1 cellular context compared by ENCODE assay signal in the genomic region with DNA sequence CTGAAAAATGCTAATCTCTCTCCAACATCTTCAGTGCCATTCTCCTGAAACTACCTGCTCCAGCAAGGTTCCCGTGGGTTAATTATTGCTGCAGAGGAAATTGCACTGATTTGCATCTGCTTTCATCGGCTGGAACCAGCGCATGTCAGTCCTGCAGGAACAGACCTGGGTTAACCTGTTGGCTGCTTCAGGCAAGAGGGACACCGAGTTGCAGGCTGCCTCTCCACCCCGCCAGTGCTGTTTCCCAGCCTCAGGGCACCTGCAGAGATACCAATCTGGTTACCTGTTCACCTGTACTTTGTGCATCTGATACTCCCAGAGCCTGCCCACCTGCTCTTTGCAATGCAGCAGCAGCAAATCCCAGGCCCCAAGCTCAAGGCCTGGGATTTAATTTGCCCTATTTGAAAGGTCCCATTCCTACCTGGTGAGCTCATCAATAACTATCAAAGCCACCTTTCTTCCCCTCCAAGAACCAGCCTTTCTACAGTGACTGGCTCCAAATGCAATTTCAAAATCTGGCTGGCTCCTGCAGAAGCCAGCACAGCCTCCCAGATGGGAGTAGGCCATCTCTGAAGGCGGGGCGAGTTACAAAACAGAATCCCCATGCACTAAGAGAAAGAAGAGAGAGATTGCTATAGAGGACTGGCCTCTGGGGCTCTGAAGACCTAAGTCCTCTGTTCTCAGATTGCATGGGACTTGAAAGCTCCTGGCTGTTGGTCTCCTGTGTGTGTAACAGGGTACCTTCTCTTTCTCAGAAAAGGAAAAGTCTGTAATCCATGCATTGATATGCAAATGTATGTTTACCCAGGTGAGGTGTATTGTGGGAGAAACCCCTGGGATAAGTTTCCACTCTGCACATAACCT.
TF ChIP-seq lines count a peak whose summit lies in the region.

No MANE protein-coding gene starts in this region.

TF ChIP-seq in HCT116, 20 proteins besides CTCF, POLR2A, EP300 and RAD21 (continued from another document):
- TF ChIP-seq JUND (IDR thresholded peaks at IDR 0.05) = no peak
- no peak for TF ChIP-seq TCF7L2 (IDR thresholded peaks at IDR 0.05; ENCODE audit: borderline replicate concordance, extremely low read depth, insufficient read depth, insufficient read length)
- no peak for TF ChIP-seq ZNF274 (IDR thresholded peaks at IDR 0.05; ENCODE audit: low read depth, low read length)
- TF ChIP-seq, protein P1, sequence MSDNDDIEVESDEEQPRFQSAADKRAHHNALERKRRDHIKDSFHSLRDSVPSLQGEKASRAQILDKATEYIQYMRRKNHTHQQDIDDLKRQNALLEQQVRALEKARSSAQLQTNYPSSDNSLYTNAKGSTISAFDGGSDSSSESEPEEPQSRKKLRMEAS (IDR thresholded peaks at IDR 0.05) = no peak
- TF ChIP-seq EZH2phosphoT487 (IDR thresholded peaks at IDR 0.05; ENCODE audit: borderline replicate concordance) = no peak
- TF ChIP-seq POLR2AphosphoS5 (IDR thresholded peaks at IDR 0.05; ENCODE audit: low read depth, low read length) = no peak
- TF ChIP-seq ZFX (IDR thresholded peaks at IDR 0.05) = no peak
- no peak for TF ChIP-seq SRF (IDR thresholded peaks at IDR 0.05; ENCODE audit: low read depth)
- TF ChIP-seq SIN3A (IDR thresholded peaks at IDR 0.05; ENCODE audit: low read depth) = no peak
- no peak for TF ChIP-seq SP1 (IDR thresholded peaks at IDR 0.05; ENCODE audit: low read depth)
- TF ChIP-seq, protein P2, sequence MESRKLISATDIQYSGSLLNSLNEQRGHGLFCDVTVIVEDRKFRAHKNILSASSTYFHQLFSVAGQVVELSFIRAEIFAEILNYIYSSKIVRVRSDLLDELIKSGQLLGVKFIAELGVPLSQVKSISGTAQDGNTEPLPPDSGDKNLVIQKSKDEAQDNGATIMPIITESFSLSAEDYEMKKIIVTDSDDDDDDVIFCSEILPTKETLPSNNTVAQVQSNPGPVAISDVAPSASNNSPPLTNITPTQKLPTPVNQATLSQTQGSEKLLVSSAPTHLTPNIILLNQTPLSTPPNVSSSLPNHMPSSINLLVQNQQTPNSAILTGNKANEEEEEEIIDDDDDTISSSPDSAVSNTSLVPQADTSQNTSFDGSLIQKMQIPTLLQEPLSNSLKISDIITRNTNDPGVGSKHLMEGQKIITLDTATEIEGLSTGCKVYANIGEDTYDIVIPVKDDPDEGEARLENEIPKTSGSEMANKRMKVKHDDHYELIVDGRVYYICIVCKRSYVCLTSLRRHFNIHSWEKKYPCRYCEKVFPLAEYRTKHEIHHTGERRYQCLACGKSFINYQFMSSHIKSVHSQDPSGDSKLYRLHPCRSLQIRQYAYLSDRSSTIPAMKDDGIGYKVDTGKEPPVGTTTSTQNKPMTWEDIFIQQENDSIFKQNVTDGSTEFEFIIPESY (IDR thresholded peaks at IDR 0.05; ENCODE audit: extremely low read depth, insufficient replicate concordance, low read length) = no peak
- TF ChIP-seq FOSL1 (IDR thresholded peaks at IDR 0.05; ENCODE audit: low read depth) = no peak
- TF ChIP-seq EZH2 (IDR thresholded peaks at IDR 0.05) = no peak
- TF ChIP-seq ELF1 (IDR thresholded peaks at IDR 0.05; ENCODE audit: borderline replicate concordance, low read depth) = no peak
- no peak for TF ChIP-seq YY1 (IDR thresholded peaks at IDR 0.05; ENCODE audit: extremely low read depth, insufficient replicate concordance, low read depth, low read length)
- no peak for TF ChIP-seq CBX3 (IDR thresholded peaks at IDR 0.05; ENCODE audit: low read depth)
